11 cellular contexts compared by ENCODE assay signal in the genomic region with DNA sequence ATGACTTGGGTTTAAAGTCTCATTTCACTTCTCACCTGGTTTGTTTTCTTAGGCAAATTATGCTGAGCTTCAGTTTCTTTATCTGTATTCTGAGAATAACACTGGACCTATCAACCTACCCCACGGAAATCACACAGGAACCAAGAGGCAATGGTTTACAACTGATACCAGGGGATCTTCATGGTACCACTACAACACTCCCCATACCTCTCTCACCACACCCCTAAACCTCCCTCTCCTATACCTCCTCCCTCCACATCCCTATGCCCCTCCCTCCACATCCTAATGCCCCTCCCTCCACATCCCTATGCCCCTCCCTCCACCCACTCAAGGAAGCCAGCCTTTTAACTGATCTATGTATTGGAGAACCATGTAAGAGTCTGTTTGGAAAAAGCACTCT. TPM values are rescaled to one million over a fixed set of nuclear protein-coding genes. Genes with fewer than 3 reads are reported as not detected.
DNase-seq lines count a peak whose midpoint lies in the region; ATAC-seq and TF ChIP-seq lines count a peak whose summit lies in the region.
"Had no signal": no experiment of that assay in that cellular context is flagged by ENCODE, and none has a peak within 500 bp of the region (broad histone marks: within the 10 kb centered on the region; RNA-seq: fewer than 3 reads in every experiment).

No MANE protein-coding gene starts in this region.

- no peak overlapping the region for H3K23ac ChIP-seq in mesendoderm (ENCODE audit: low read length)

- TF ChIP-seq RAD21 in SK-N-SH (IDR thresholded peaks at IDR 0.05; ENCODE audit: low read length), result no peak

- H2BK120ac ChIP-seq in mesendoderm (ENCODE audit: low read depth, low read length), result no peak overlapping the region

- H3K27ac Mint-ChIP-seq in GM23338, result no peak overlapping the region
- H3K27ac Mint-ChIP-seq: activated naive CD8-positive, alpha-beta T cell treated with anti-CD3 and anti-CD28 coated beads, Interleukin-2, amount 10 ng/mL, durations not matched to agents 7 days and 5 days had no signal

- H3K4me2 ChIP-seq in SK-N-SH (no peak overlapping the region), GM23338 (no peak overlapping the region), mesendoderm (ENCODE audit: low read length) (no peak overlapping the region)

- no peak overlapping the region for H3K18ac ChIP-seq in mesendoderm (ENCODE audit: low read length)

- H3K9me3 Mint-ChIP-seq in GM23338, result no peaks in the 10 kb centered on the region
- H3K9me3 Mint-ChIP-seq: activated naive CD8-positive, alpha-beta T cell treated with anti-CD3 and anti-CD28 coated beads, Interleukin-2, amount 10 ng/mL, durations not matched to agents 7 days and 5 days had no signal

- WGBS in SK-N-SH (ENCODE audit: low lambda C conversion rate), result 100% methylated on average over 1 of the region's 1 CpG
- no CpG with 5 or more reads among the region's 1 CpG for WGBS in mesendoderm (ENCODE audit: extremely low coverage, insufficient coverage, low lambda C conversion rate)
- 62 to 74% methylated on average over 1 of the region's 1 CpG for WGBS in transverse colon (ENCODE audit: low coverage in 1 of 2), 2 donors

- CTCF ChIA-PET in SK-N-SH (lab: Yijun Ruan, JAX), result interaction anchor here (1.2 kb wide), 1 partner anchor 20 kb away, joined by 3 read pairs; no protein-coding TSS in a partner anchor

- H3K4me3 Mint-ChIP-seq in GM23338, result no peak overlapping the region
- H3K4me3 Mint-ChIP-seq: activated naive CD8-positive, alpha-beta T cell treated with anti-CD3 and anti-CD28 coated beads, Interleukin-2, amount 10 ng/mL, durations not matched to agents 7 days and 5 days had no signal

- in situ Hi-C loops in transverse colon (cut with MboI; ENCODE audit: low pct_ligation_motif_present in 1 of 4, low pct_unique_long_range_greater_than_20kb in 1 of 4, low sequenced_read_pairs in 3 of 4), result no loop called here

- H3K9ac ChIP-seq in SK-N-SH, result no peak overlapping the region
- H3K9ac ChIP-seq in mesendoderm (ENCODE audit: low read length), result no peak overlapping the region

- no peak overlapping the region for H4K5ac ChIP-seq in mesendoderm (ENCODE audit: low read length)

- no peak overlapping the region for H4K8ac ChIP-seq in mesendoderm (ENCODE audit: low read depth, low read length)

- H2AK5ac ChIP-seq in mesendoderm (ENCODE audit: low read length), result no peak overlapping the region

- intact Hi-C loops in transverse colon (cut with DNase I; ENCODE audit: low total_unique reads) (no loop called here), posterior cingulate gyrus (cut with DNase I) (no loop called here)

- no peaks in the 10 kb centered on the region for H3K27me3 Mint-ChIP-seq in GM23338 (ENCODE audit: insufficient read depth, low read depth, poor library complexity)
- H3K27me3 Mint-ChIP-seq: activated naive CD8-positive, alpha-beta T cell treated with anti-CD3 and anti-CD28 coated beads, Interleukin-2, amount 10 ng/mL, durations not matched to agents 7 days and 5 days had no signal

- no peak for TF ChIP-seq CTCF in SK-N-SH (IDR thresholded peaks at IDR 0.05)
- TF ChIP-seq CTCF in GM23338 (conservative IDR thresholded peaks at IDR 0.05; ENCODE audit: low read depth in 2 of 2), result no peak
- TF ChIP-seq CTCF in transverse colon (IDR thresholded peaks at IDR 0.05), result no peak

- H4K20me1 ChIP-seq in SK-N-SH (ENCODE audit: insufficient read depth), result no peaks in the 10 kb centered on the region
- no peaks in the 10 kb centered on the region; the same call in none of the 2 replicates for H4K20me1 ChIP-seq in GM23338 (replicated peaks; ENCODE audit: insufficient read depth)

- TF ChIP-seq EP300 in SK-N-SH (IDR thresholded peaks at IDR 0.05; ENCODE audit: borderline replicate concordance in 1 of 2, low read depth in 1 of 2, low read length in 1 of 2) (no peak), transverse colon (IDR thresholded peaks at IDR 0.05; ENCODE audit: low read depth) (no peak)

- H3K4me1 Mint-ChIP-seq in GM23338, result no peaks in the 10 kb centered on the region

- peak; percentile 49 for ATAC-seq in SK-N-SH treated with all-trans-retinoic acid at 6 μM for 48 hours
- ATAC-seq in GM23338, result peak; percentile 88
- peak; percentile 76 for ATAC-seq in HG03565 (IDR thresholded peaks at IDR 0.05; ENCODE audit: unreplicated experiment)
- ATAC-seq: left cardiac atrium had no signal

- H3K4ac ChIP-seq in mesendoderm (ENCODE audit: low read depth, low read length), result no peak overlapping the region

- H3K27me3 ChIP-seq in SK-N-SH (ENCODE audit: insufficient read depth) (no peaks in the 10 kb centered on the region), GM23338 (ENCODE audit: insufficient read depth) (no peaks in the 10 kb centered on the region), mesendoderm (ENCODE audit: insufficient read depth, low read length, poor library complexity) (no peaks in the 10 kb centered on the region), transverse colon (no peaks in the 10 kb centered on the region)
- H3K27me3 ChIP-seq: MG63 had no signal

- H3F3A ChIP-seq in SK-N-SH (replicated peaks; ENCODE audit: insufficient read depth) (peaks cover 3% of the 10 kb centered on the region), GM23338 (replicated peaks; ENCODE audit: low read depth) (no peaks in the 10 kb centered on the region)

- H3K9me3 ChIP-seq in SK-N-SH (no peaks in the 10 kb centered on the region), transverse colon (no peaks in the 10 kb centered on the region)
- H3K9me3 ChIP-seq: MG63 had no signal

- no peaks in the 10 kb centered on the region for H3K79me1 ChIP-seq in mesendoderm (ENCODE audit: low read length)

- H2BK5ac ChIP-seq in mesendoderm (ENCODE audit: low read length), result no peak overlapping the region

- H2BK15ac ChIP-seq in mesendoderm (replicated peaks; ENCODE audit: low read depth), result no peak overlapping the region

- H3K4me3 ChIP-seq in SK-N-SH (ENCODE audit: low read depth in 2 of 2, low read length in 1 of 2) (no peak overlapping the region), GM23338 (no peak overlapping the region), mesendoderm (ENCODE audit: low read length) (no peak overlapping the region), transverse colon (no peak overlapping the region)
- H3K4me3 ChIP-seq: MG63 had no signal

- no peak for TF ChIP-seq POLR2A in transverse colon (IDR thresholded peaks at IDR 0.05)

- peaks cover 13% of the 10 kb centered on the region for H3K36me3 Mint-ChIP-seq in GM23338 (ENCODE audit: low read depth)

- H2AFZ ChIP-seq in SK-N-SH (ENCODE audit: low read depth), result no peak overlapping the region
- H2AFZ ChIP-seq in GM23338, result no peak overlapping the region

- H3K9me2 ChIP-seq in SK-N-SH, result no peaks in the 10 kb centered on the region
- no peaks in the 10 kb centered on the region for H3K9me2 ChIP-seq in GM23338 (ENCODE audit: insufficient read depth)

- DNase-seq in SK-N-SH (no peak), GM23338 (ENCODE audit: low spot score) (peak; percentile 21), mesendoderm (peak; percentile 29), transverse colon (no peak), posterior cingulate gyrus (no peak), C1 segment of cervical spinal cord (lab: John Stamatoyannopoulos, UW) (no peak)
- DNase-seq: activated naive CD8-positive, alpha-beta T cell treated with anti-CD3 and anti-CD28 coated beads, Interleukin-2, amount 10 ng/mL, durations not matched to agents 7 days and 5 days; left cardiac atrium; MG63 had no signal

- POLR2A ChIA-PET in SK-N-SH (lab: Yijun Ruan, JAX), result no interaction called here

- peaks cover 67 to 85% of the 10 kb centered on the region in 2 experiments for H3K36me3 ChIP-seq in SK-N-SH (replicated peaks in 1 of 2; ENCODE audit: control insufficient read depth in 1 of 2, insufficient read depth in 2 of 2, low read length in 1 of 2)
- peaks cover 12% of the 10 kb centered on the region for H3K36me3 ChIP-seq in GM23338 (ENCODE audit: insufficient read depth)
- peaks cover 9% of the 10 kb centered on the region for H3K36me3 ChIP-seq in mesendoderm (ENCODE audit: control insufficient read depth, insufficient read depth, low read length)
- peaks cover 0 to 50% (median 16%) of the 10 kb centered on the region in 4 donors for H3K36me3 ChIP-seq in transverse colon

- no peak overlapping the region for H3K56ac ChIP-seq in mesendoderm (ENCODE audit: low read length)

- no peaks in the 10 kb centered on the region for H3K4me1 ChIP-seq in SK-N-SH (ENCODE audit: control insufficient read depth in 1 of 2, insufficient read depth in 2 of 2, low read depth in 1 of 2, low read length in 1 of 2)
- H3K4me1 ChIP-seq in GM23338 (ENCODE audit: insufficient read depth), result no peaks in the 10 kb centered on the region
- no peaks in the 10 kb centered on the region for H3K4me1 ChIP-seq in mesendoderm (ENCODE audit: control insufficient read depth, low read depth, low read length)
- peaks cover 0 to 11% (median 0%) of the 10 kb centered on the region in 4 donors for H3K4me1 ChIP-seq in transverse colon

- H3K27ac ChIP-seq in SK-N-SH (ENCODE audit: low read depth in 2 of 2, low read length in 1 of 2) (no peak overlapping the region), GM23338 (ENCODE audit: low read depth) (no peak overlapping the region), mesendoderm (ENCODE audit: low read depth, low read length) (no peak overlapping the region), transverse colon (no peak overlapping the region)

- H3K79me2 ChIP-seq in SK-N-SH (ENCODE audit: insufficient read depth), result peaks cover 3% of the 10 kb centered on the region; the same call in 1 of the 2 replicates
- no peaks in the 10 kb centered on the region for H3K79me2 ChIP-seq in GM23338 (replicated peaks; ENCODE audit: insufficient read depth)
- H3K79me2 ChIP-seq in mesendoderm (ENCODE audit: control insufficient read depth, insufficient read depth, low read length), result no peaks in the 10 kb centered on the region

TF ChIP-seq in SK-N-SH treated with all-trans-retinoic acid at 6 μM for 48 hours, 23 proteins besides CTCF, POLR2A, EP300 and RAD21:
- TF ChIP-seq ZNF70 (CRISPR knock-in tag; IDR thresholded peaks at IDR 0.05) (peak; percentile 11; the same call in 1 of the 2 replicates), ZFP30 (CRISPR knock-in tag; IDR thresholded peaks at IDR 0.05) (no peak), ISL1 (CRISPR knock-in tag; IDR thresholded peaks at IDR 0.05) (no peak)

RNA-seq across cellular contexts. Expression of gene FAM204A, which starts 9.9 kb away (rescaled TPM):
- polyA plus RNA-seq in SK-N-SH (2012; rRNA removed), result 10.8 and 14.2 TPM in 2 replicates
- 18.2 and 27.8 TPM in 2 replicates for polyA plus RNA-seq in SK-N-SH (2012; cell fraction: cytosol; rRNA removed)
- polyA plus RNA-seq in SK-N-SH (2012; cell fraction: nucleus; rRNA removed), result 7.7 and 8.7 TPM in 2 replicates
- 28.8 and 31.6 TPM in 2 replicates for total RNA-seq in GM23338 (2014; rRNA removed; shearing (Covaris generic))
- 59.3 and 72.0 TPM in 2 replicates for polyA plus RNA-seq in GM23338 (2016; fragmentation: Nextera tagmentation; extraction: Ambion mirVana)
- 49.1 TPM for polyA plus RNA-seq in mesendoderm (2013, experiment 1 of 2)
- 52.0 TPM for polyA plus RNA-seq in mesendoderm (2013, experiment 2 of 2)
- total RNA-seq in transverse colon, result 10 to 100 TPM; 16.8 to 35.2 (median 25.4) TPM

Comparison
In these comparisons a context has a peak if more than half of its experiments do, and no peak if none do; other contexts are left out.
1. DNase-seq: peak in GM23338 (single experiment) and mesendoderm (single experiment); none in SK-N-SH (single experiment), transverse colon (single experiment), posterior cingulate gyrus (0 of 10) and C1 segment of cervical spinal cord (0 of 14).
2. Peak in every context shown above with its lines, with median percentiles within 50 percentile points of each other: ATAC-seq.